ENCODE assay signal across 2 cellular contexts in the genomic region with DNA sequence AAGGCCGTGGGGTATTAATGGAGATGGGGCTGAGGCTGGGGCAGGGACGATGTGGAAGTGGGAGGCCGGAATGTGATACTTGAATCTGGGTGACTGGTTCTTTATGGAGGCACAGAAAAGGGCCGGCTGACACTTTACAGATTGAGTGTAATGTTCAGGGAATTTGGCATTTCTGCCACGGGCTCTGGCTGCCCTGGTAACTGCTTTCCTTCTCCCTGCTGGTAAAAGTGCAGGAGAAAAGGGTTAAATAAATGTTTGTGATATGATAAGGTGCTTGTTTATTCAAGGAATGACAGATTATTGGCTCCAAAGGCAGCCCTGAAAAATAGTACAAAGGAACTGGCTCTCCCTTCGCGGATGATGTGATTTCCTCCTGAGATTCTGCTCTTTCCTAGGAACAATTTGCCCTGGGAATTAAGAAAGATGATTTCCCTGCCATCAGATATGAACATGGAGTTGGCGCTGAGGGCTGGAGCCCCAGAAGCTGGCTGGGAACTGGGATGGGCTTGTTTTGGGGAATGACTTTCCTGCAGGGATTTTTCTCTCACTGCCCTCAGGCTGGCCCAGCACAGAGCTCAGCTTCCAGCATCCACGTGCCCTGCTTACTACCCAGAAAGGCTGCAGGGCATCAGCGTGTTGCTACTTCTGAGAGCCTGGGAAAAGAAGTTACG.
TF ChIP-seq lines count a peak whose summit lies in the region.

No MANE protein-coding gene starts in this region.

TF ChIP-seq in HEK293T, 16 proteins besides CTCF, POLR2A, EP300 and RAD21 (continued from another document):
- TF ChIP-seq FOXK2 (IDR thresholded peaks at IDR 0.05) (no peak), CTBP1 (IDR thresholded peaks at IDR 0.05; ENCODE audit: borderline replicate concordance) (no peak), SP1 (IDR thresholded peaks at IDR 0.05) (no peak), ELF4 (IDR thresholded peaks at IDR 0.05) (no peak), ZNF384 (IDR thresholded peaks at IDR 0.05) (no peak), FOXA1 (IDR thresholded peaks at IDR 0.05) (no peak), SUZ12 (IDR thresholded peaks at IDR 0.05) (no peak)
- TF ChIP-seq, protein P1, sequence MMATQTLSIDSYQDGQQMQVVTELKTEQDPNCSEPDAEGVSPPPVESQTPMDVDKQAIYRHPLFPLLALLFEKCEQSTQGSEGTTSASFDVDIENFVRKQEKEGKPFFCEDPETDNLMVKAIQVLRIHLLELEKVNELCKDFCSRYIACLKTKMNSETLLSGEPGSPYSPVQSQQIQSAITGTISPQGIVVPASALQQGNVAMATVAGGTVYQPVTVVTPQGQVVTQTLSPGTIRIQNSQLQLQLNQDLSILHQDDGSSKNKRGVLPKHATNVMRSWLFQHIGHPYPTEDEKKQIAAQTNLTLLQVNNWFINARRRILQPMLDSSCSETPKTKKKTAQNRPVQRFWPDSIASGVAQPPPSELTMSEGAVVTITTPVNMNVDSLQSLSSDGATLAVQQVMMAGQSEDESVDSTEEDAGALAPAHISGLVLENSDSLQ (IDR thresholded peaks at IDR 0.05) = no peak

TF ChIP-seq in HepG2, 621 proteins besides CTCF, POLR2A, EP300 and RAD21 (continued from another document):
- TF ChIP-seq, protein P2, sequence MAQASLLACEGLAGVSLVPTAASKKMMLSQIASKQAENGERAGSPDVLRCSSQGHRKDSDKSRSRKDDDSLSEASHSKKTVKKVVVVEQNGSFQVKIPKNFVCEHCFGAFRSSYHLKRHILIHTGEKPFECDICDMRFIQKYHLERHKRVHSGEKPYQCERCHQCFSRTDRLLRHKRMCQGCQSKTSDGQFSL (CRISPR knock-in tag; IDR thresholded peaks at IDR 0.05) = no peak
- TF ChIP-seq ZNF580 (CRISPR knock-in tag; IDR thresholded peaks at IDR 0.05; ENCODE audit: borderline replicate concordance, low read depth) (no peak), ZNF563 (CRISPR knock-in tag; IDR thresholded peaks at IDR 0.05) (no peak)
